11 cellular contexts compared by ENCODE assay signal in the genomic region with DNA sequence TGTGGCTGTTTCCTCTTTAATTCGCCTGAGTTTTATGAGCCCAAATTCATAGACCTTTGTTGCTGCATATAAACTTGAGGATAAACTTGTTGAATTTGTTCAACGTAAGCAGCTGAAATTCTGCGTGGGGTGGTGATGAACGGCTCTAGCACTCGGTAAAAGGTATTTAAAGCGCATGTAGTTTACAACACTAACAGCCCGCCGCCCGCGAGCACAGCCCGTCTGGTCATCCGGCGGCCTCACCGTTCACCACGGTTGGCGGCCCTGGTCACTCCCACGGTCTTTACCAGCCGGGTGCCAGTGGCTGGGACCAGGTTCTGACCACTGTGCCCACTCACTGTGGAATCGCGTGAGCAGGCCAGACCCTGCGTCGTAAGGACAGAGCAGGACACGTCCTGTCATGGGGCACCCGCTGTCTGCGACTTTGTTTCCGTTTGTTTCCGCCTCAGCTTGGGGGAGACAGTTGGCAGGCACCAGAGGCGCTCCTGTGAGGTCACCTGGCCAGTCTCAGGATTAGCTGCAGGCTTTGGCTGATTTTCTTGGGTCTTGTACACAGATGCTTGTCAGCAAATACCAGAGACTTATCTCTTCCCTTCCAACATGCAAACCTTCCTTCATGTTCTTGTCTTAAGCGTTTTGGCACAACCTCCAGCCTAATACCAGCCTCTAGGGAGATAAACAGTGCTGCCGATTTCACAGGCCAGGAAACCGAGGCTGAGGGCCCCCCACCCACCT. TPM values are rescaled to one million over a fixed set of nuclear protein-coding genes. Genes with fewer than 3 reads are reported as not detected.
DNase-seq lines count a peak whose midpoint lies in the region; ATAC-seq, FAIRE-seq and TF ChIP-seq lines count a peak whose summit lies in the region.
"Had no signal": no experiment of that assay in that cellular context is flagged by ENCODE, and none has a peak within 500 bp of the region (broad histone marks: within the 10 kb centered on the region; RNA-seq: fewer than 3 reads in every experiment).

No MANE protein-coding gene starts in this region.

- TF ChIP-seq POLR2A in GM12878 (IDR thresholded peaks at IDR 0.05; ENCODE audit: low read depth, low read length): no peak

- RAD21 ChIA-PET in GM12878 (lab: Charles Lee; ENCODE audit: unreplicated experiment): no interaction called here

- SMC1A ChIA-PET in GM12878 (lab: Charles Lee; ENCODE audit: uncharacterized antibody, unreplicated experiment): no interaction called here

- H3K27ac Mint-ChIP-seq in Calu3 (ENCODE audit: unreplicated experiment): peak overlapping the region; percentile 39
- H3K27ac Mint-ChIP-seq: activated CD4-positive, alpha-beta T cell treated with anti-CD3 and anti-CD28 coated beads for 36 hours had no signal

- H4K20me1 ChIP-seq in GM12878 (ENCODE audit: control insufficient read depth, insufficient read depth): no peaks in the 10 kb centered on the region

- no peaks in the 10 kb centered on the region for H3K27me3 ChIP-seq in GM12878 (replicated peaks in 1 of 2; ENCODE audit: control insufficient read depth in 2 of 2, insufficient read depth in 2 of 2, low read length in 1 of 2)
- no peaks in the 10 kb centered on the region for H3K27me3 ChIP-seq in right cardiac atrium (ENCODE audit: control insufficient read depth, insufficient read depth)
- H3K27me3 ChIP-seq in rectal smooth muscle tissue (ENCODE audit: control insufficient read depth, insufficient read depth, low read length): no peaks in the 10 kb centered on the region

- H3K9me3 ChIP-seq in GM12878 (replicated peaks; ENCODE audit: control insufficient read depth, insufficient read depth, low read length) (no peaks in the 10 kb centered on the region), right cardiac atrium (ENCODE audit: control insufficient read depth, low read length) (no peaks in the 10 kb centered on the region)

- H3K4me2 ChIP-seq in GM12878 (ENCODE audit: control insufficient read depth, insufficient read depth): no peak overlapping the region

- BruUV-seq in Calu3 (replicated peaks; lab: Mats Ljungman, UMichigan): no TSS peak
- BruUV-seq in GM12878 (replicated peaks; lab: Mats Ljungman, UMichigan): no TSS peak

- no peak for TF ChIP-seq RAD21 in GM12878 (IDR thresholded peaks at IDR 0.05; ENCODE audit: insufficient read depth, low read depth, low read length)

- POLR2A ChIA-PET in GM12878 (lab: Charles Lee): no interaction called here

- H3K4me3 Mint-ChIP-seq in Calu3 (ENCODE audit: low read depth, unreplicated experiment): no peak overlapping the region

- ATAC-seq in GM12878 (no peak), right cardiac atrium (peak in 1 of 2 donors; percentile 0)

- H3K36me3 ChIP-seq in GM12878 (ENCODE audit: control insufficient read depth in 2 of 2, insufficient read depth in 2 of 2, low read length in 1 of 2) (peaks cover 11 to 17% of the 10 kb centered on the region in 2 experiments), rectal smooth muscle tissue (ENCODE audit: control insufficient read depth, insufficient read depth, low read length) (peaks cover 12% of the 10 kb centered on the region)

- H3K9ac ChIP-seq in GM12878 (ENCODE audit: control insufficient read depth, insufficient read depth, low read length): no peak overlapping the region
- H3K9ac ChIP-seq in rectal smooth muscle tissue (ENCODE audit: low read length): no peak overlapping the region

- intact Hi-C loops in Calu3 (cut with micrococcal nuclease; ENCODE audit: unreplicated experiment) (no loop called here), GM12878 (cut with micrococcal nuclease; ENCODE audit: unreplicated experiment) (no loop called here), right cardiac atrium (cut with DNase I) (no loop called here)

- H3K27me3 Mint-ChIP-seq in Calu3 (ENCODE audit: unreplicated experiment): no peaks in the 10 kb centered on the region
- H3K27me3 Mint-ChIP-seq: activated CD4-positive, alpha-beta T cell treated with anti-CD3 and anti-CD28 coated beads for 36 hours had no signal

- H2AFZ ChIP-seq in GM12878 (ENCODE audit: control insufficient read depth, low read depth, low read length): no peak overlapping the region

- no peak for DNase-seq in Calu3
- DNase-seq in GM12878 (ENCODE audit: low read depth, low spot score): no peak
- DNase-seq in right cardiac atrium: peak; percentile 31 to 76 (median 68)
- DNase-seq in SIG-M5 treated with dmso at 0.1 percent for 504 hours (lab: John Stamatoyannopoulos, UW; ENCODE audit: unreplicated experiment): no peak
- no peak for DNase-seq in NCI-H1105 treated with DMSO at 0.1 percent for 48 hours (lab: John Stamatoyannopoulos, UW)
- DNase-seq in activated T-cell treated with anti-CD3 and anti-CD28 coated beads for 4 hours: no peak
- no peak for DNase-seq in DMS 273 (lab: John Stamatoyannopoulos, UW; ENCODE audit: unreplicated experiment)
- DNase-seq: activated CD4-positive, alpha-beta T cell treated with anti-CD3 and anti-CD28 coated beads for 36 hours; amniotic stem cell had no signal

- TF ChIP-seq EP300 in GM12878 (IDR thresholded peaks at IDR 0.05; ENCODE audit: borderline replicate concordance in 1 of 2, control insufficient read depth in 1 of 2, low read depth in 2 of 2, low read length in 2 of 2): no peak

- in situ Hi-C loops in GM12878 (cut with MboI): no loop called here

- H3K4me1 Mint-ChIP-seq in Calu3 (ENCODE audit: low read depth, unreplicated experiment): peaks cover 7% of the 10 kb centered on the region

- H3K4me1 ChIP-seq in GM12878 (ENCODE audit: control insufficient read depth, insufficient read depth, low read length): peaks cover 4% of the 10 kb centered on the region
- H3K4me1 ChIP-seq in right cardiac atrium (ENCODE audit: control insufficient read depth, insufficient read depth, low read length): peaks cover 17% of the 10 kb centered on the region
- H3K4me1 ChIP-seq in rectal smooth muscle tissue (ENCODE audit: control insufficient read depth, insufficient read depth, low read length): peaks cover 36% of the 10 kb centered on the region

- H3K79me2 ChIP-seq in GM12878 (ENCODE audit: control insufficient read depth, insufficient read depth, low read length): no peaks in the 10 kb centered on the region

- H3K4me3 ChIP-seq in GM12878 (no peak overlapping the region), right cardiac atrium (ENCODE audit: low read length) (no peak overlapping the region), rectal smooth muscle tissue (ENCODE audit: low read length) (no peak overlapping the region)

- 94% methylated on average over 31 of the region's 31 CpGs for WGBS in GM12878 (ENCODE audit: insufficient coverage, insufficient replicate concordance, low lambda C conversion rate, missing lambda C conversion rate)
- 57% methylated on average over 31 of the region's 31 CpGs for WGBS in right cardiac atrium

- TF ChIP-seq CTCF in Calu3 (IDR thresholded peaks at IDR 0.05; ENCODE audit: unreplicated experiment) (no peak), GM12878 (IDR thresholded peaks at IDR 0.05 in 2 of 3, conservative IDR thresholded peaks at IDR 0.05 in 1 of 3; ENCODE audit: control insufficient read depth in 2 of 3, extremely low read depth in 1 of 3, insufficient read depth in 1 of 3, low read depth in 3 of 3, low read length in 3 of 3) (no peak)

- no peaks in the 10 kb centered on the region for H3K9me3 Mint-ChIP-seq in Calu3 (ENCODE audit: low read depth, unreplicated experiment)

- no peak for FAIRE-seq in GM12878 (lab: Jason Lieb, UNC)
- FAIRE-seq: GM12892 had no signal

- H3K27ac ChIP-seq in GM12878 (ENCODE audit: control insufficient read depth, insufficient read depth) (no peak overlapping the region), right cardiac atrium (ENCODE audit: low read length) (peak overlapping the region; percentile 28), rectal smooth muscle tissue (ENCODE audit: low read depth, low read length) (peak overlapping the region; percentile 69)

- CTCF ChIA-PET in Calu3 (lab: Charles Lee): no interaction called here
- CTCF ChIA-PET in GM12878 (lab: Yijun Ruan, JAX): no interaction called here

- H3K36me3 Mint-ChIP-seq in Calu3 (ENCODE audit: insufficient read depth, unreplicated experiment): peaks cover 34% of the 10 kb centered on the region

RNA-seq across cellular contexts. Expression of a gene that starts 36.8 kb away (rescaled TPM):
- total RNA-seq in Calu3 (2022): 2.2 and 2.4 TPM in 2 replicates
- total RNA-seq in GM12878 (2013; cell fraction: nucleolus; rRNA removed): 71.0 and 75.2 TPM in 2 replicates
- total RNA-seq in GM12878 (2014; rRNA removed): 8.7 and 10.4 TPM in 2 replicates
- 6.9 and 9.1 TPM in 2 replicates for total RNA-seq in GM12878 (2014; rRNA removed; fragmentation: Illumina TruSeq; extraction: Trizol)
- 9.3 and 10.2 TPM in 2 replicates for total RNA-seq in GM12878 (2021)
- 3.6 TPM for polyA plus RNA-seq in GM12878 (2011; ENCODE audit: low read depth)
- polyA plus RNA-seq in GM12878 (2011; rRNA removed): 6.7 and 7.5 TPM in 2 replicates
- 7.6 and 10.1 TPM in 2 replicates for polyA plus RNA-seq in GM12878 (2011; cell fraction: cytosol; rRNA removed)
- 36.0 and 37.7 TPM in 2 replicates for polyA plus RNA-seq in GM12878 (2011; cell fraction: nucleus; rRNA removed)
- polyA plus RNA-seq in GM12878 (2012): 11.7 and 12.2 TPM in 2 replicates
- 2.6 and 5.1 TPM in 2 replicates for polyA plus RNA-seq in GM12878 (2014; fragmentation: Illumina TruSeq; extraction: Trizol)
- polyA plus RNA-seq in GM12878 (2014; fragmentation: Nextera tagmentation; extraction: Ambion mirVana): 1 to 10 TPM; 1.1 to 1.6 TPM
- polyA plus RNA-seq in GM12878 (2014; rRNA removed): 10.1 and 11.2 TPM in 2 replicates
- 1 to 10 TPM; 7.1 to 9.6 TPM for polyA plus RNA-seq in GM12878 (2016; fragmentation: Nextera tagmentation; extraction: Ambion mirVana)
- polyA minus RNA-seq in GM12878 (2011; rRNA and poly(A)+ RNA removed): 2.0 and 6.5 TPM in 2 replicates
- polyA minus RNA-seq in GM12878 (2011; cell fraction: cytosol; rRNA and poly(A)+ RNA removed): 3.3 and 4.9 TPM in 2 replicates
- polyA minus RNA-seq in GM12878 (2011; cell fraction: nucleus; rRNA and poly(A)+ RNA removed): 13.2 and 17.9 TPM in 2 replicates
- 10 to 100 TPM; 12.2 to 27.4 (median 14.2) TPM for total RNA-seq in right cardiac atrium
- 9.6 TPM for polyA plus RNA-seq in right cardiac atrium

RNA-seq across cellular contexts. Expression of a gene that starts 39.8 kb away (rescaled TPM):
- total RNA-seq in Calu3 (2022): 115 and 130 TPM in 2 replicates
- total RNA-seq in GM12878 (2013; cell fraction: nucleolus; rRNA removed): 114 and 143 TPM in 2 replicates
- total RNA-seq in GM12878 (2014; rRNA removed): 143 and 160 TPM in 2 replicates
- total RNA-seq in GM12878 (2014; rRNA removed; fragmentation: Illumina TruSeq; extraction: Trizol): 53.9 and 62.2 TPM in 2 replicates
- 182 TPM in 2 replicates for total RNA-seq in GM12878 (2021)
- 42.6 TPM for polyA plus RNA-seq in GM12878 (2011; ENCODE audit: low read depth)
- polyA plus RNA-seq in GM12878 (2011; rRNA removed): 59.1 and 78.2 TPM in 2 replicates
- polyA plus RNA-seq in GM12878 (2011; cell fraction: cytosol; rRNA removed): 120 and 316 TPM in 2 replicates
- polyA plus RNA-seq in GM12878 (2011; cell fraction: nucleus; rRNA removed): 515 and 586 TPM in 2 replicates
- polyA plus RNA-seq in GM12878 (2012): 132 and 134 TPM in 2 replicates
- polyA plus RNA-seq in GM12878 (2014; fragmentation: Illumina TruSeq; extraction: Trizol): 45.1 and 63.9 TPM in 2 replicates
- polyA plus RNA-seq in GM12878 (2014; fragmentation: Nextera tagmentation; extraction: Ambion mirVana): 10 to 100 TPM in 1 of 2 experiments, 1 to 10 TPM in 1; 7.4 to 21.2 TPM
- polyA plus RNA-seq in GM12878 (2014; rRNA removed): 164 and 182 TPM in 2 replicates
- 10 to 100 TPM; 36.8 to 43.1 TPM for polyA plus RNA-seq in GM12878 (2016; fragmentation: Nextera tagmentation; extraction: Ambion mirVana)
- 94.5 and 212 TPM in 2 replicates for polyA minus RNA-seq in GM12878 (2011; rRNA and poly(A)+ RNA removed)
- 114 and 138 TPM in 2 replicates for polyA minus RNA-seq in GM12878 (2011; cell fraction: cytosol; rRNA and poly(A)+ RNA removed)
- 50.2 and 76.5 TPM in 2 replicates for polyA minus RNA-seq in GM12878 (2011; cell fraction: nucleus; rRNA and poly(A)+ RNA removed)
- 100 to 1,000 TPM; 123 to 145 (median 134) TPM for total RNA-seq in right cardiac atrium
- 119 TPM for polyA plus RNA-seq in right cardiac atrium

Comparison
In these comparisons a context has a peak if more than half of its experiments do, and no peak if none do; other contexts are left out.
1. DNase-seq: peak in right cardiac atrium (3 of 3); none in Calu3 (single experiment), GM12878 (single experiment), SIG-M5 treated with dmso at 0.1 percent for 504 hours (single experiment), NCI-H1105 treated with DMSO at 0.1 percent for 48 hours (single experiment), activated T-cell treated with anti-CD3 and anti-CD28 coated beads for 4 hours (single experiment) and DMS 273 (single experiment).